ENCODE assay signal across 24 cellular contexts in genomic region chr17:28703552-28704218, GRCh38. TPM values are rescaled to one million over a fixed set of nuclear protein-coding genes. Genes with fewer than 3 reads are reported as not detected.
DNase-seq lines count a peak whose midpoint lies in the region; ATAC-seq, FAIRE-seq and TF ChIP-seq lines count a peak whose summit lies in the region.
"Had no signal": no experiment of that assay in that cellular context is flagged by ENCODE, and none has a peak within 500 bp of the region (broad histone marks: within the 10 kb centered on the region; RNA-seq: fewer than 3 reads in every experiment).

No MANE protein-coding gene starts in this region.

- no peaks in the 10 kb centered on the region for H3K9me3 Mint-ChIP-seq in naive thymus-derived CD8-positive, alpha-beta T cell

- peaks cover 0 to 51% (median 0%) of the 10 kb centered on the region in 3 donors for H3K36me3 Mint-ChIP-seq in naive thymus-derived CD8-positive, alpha-beta T cell

- H3K9ac ChIP-seq in HepG2 (ENCODE audit: insufficient read depth, low read depth, low read length): peak overlapping the region; percentile 26; the same call in 1 of the 2 replicates
- H3K9ac ChIP-seq: BLaER1 had no signal

- no peaks in the 10 kb centered on the region for H3K79me2 ChIP-seq in HepG2 (ENCODE audit: insufficient read depth, low read length)

- no peak for FAIRE-seq in HepG2 (lab: Jason Lieb, UNC)
- FAIRE-seq: GM12878 had no signal

- peak overlapping the region in 8 of 10 donors; percentile 12 to 83 (median 56) for H3K27ac Mint-ChIP-seq in naive thymus-derived CD8-positive, alpha-beta T cell

- ATAC-seq in HepG2 (no peak), right lobe of liver (no peak), HG02840 (IDR thresholded peaks at IDR 0.05; ENCODE audit: low FRiP score, unreplicated experiment) (no peak)
- ATAC-seq in naive thymus-derived CD8-positive, alpha-beta T cell: no peak
- ATAC-seq: GM12878, left lobe of liver had no signal

- intact Hi-C loops in HepG2 (cut with micrococcal nuclease; ENCODE audit: unreplicated experiment) (no loop called here), right lobe of liver (cut with DNase I) (no loop called here)

- peak overlapping the region in 1 of 10 donors; percentile 12 for H3K4me3 Mint-ChIP-seq in naive thymus-derived CD8-positive, alpha-beta T cell

- H3K4me1 Mint-ChIP-seq in naive thymus-derived CD8-positive, alpha-beta T cell: peaks cover 0 to 3% (median 1%) of the 10 kb centered on the region in 4 donors

- H3K4me1 ChIP-seq in HepG2 (ENCODE audit: insufficient read depth, low read length) (peaks cover 55% of the 10 kb centered on the region), right lobe of liver (peaks cover 0 to 15% (median under 1%) of the 10 kb centered on the region in 4 donors)
- H3K4me1 ChIP-seq: BLaER1, HAP-1 had no signal

- no peak overlapping the region for H2AFZ ChIP-seq in HepG2 (ENCODE audit: low read length)

- no TSS peak for BruUV-seq in HepG2 (replicated peaks; lab: Mats Ljungman, UMichigan)

- no peak for TF ChIP-seq EP300 in HepG2 (IDR thresholded peaks at IDR 0.05; ENCODE audit: low read depth in 2 of 2, low read length in 2 of 2)
- no peak for TF ChIP-seq EP300 in HepG2 (CRISPR knock-in tag; IDR thresholded peaks at IDR 0.05; ENCODE audit: borderline replicate concordance)

- H3K9me3 ChIP-seq in HepG2 (ENCODE audit: low read length) (no peaks in the 10 kb centered on the region), right lobe of liver (no peaks in the 10 kb centered on the region)
- H3K9me3 ChIP-seq: BLaER1, HAP-1, Peyer's patch, transverse colon had no signal

- no peak overlapping the region for H3K4me2 ChIP-seq in HepG2 (ENCODE audit: low read depth, low read length)
- H3K4me2 ChIP-seq: BLaER1 had no signal

- 89% methylated on average over 16 of the region's 16 CpGs for WGBS in HepG2 (ENCODE audit: low lambda C conversion rate)
- WGBS in right lobe of liver (ENCODE audit: insufficient coverage, low coverage, low lambda C conversion rate, missing lambda C conversion rate): 77% methylated on average over 11 of the region's 16 CpGs

- POLR2A ChIA-PET in HepG2 (lab: Yijun Ruan, JAX): interaction anchor here (1.5 to 10.8 kb wide), 3 partner anchors 17 to 58 kb away, joined by 3 to 220 read pairs (median 3); partner anchors contain the start of genes BLTP2 and RPL23A
- POLR2A ChIA-PET in naive thymus-derived CD8-positive, alpha-beta T cell (lab: Charles Lee): interaction anchor here (1.0 kb wide), 1 partner anchor 57 kb away, joined by 3 read pairs; no protein-coding TSS in a partner anchor

- TF ChIP-seq POLR2A in HepG2 (IDR thresholded peaks at IDR 0.05; ENCODE audit: insufficient read depth in 1 of 2, low read depth in 2 of 2, low read length in 2 of 2) (no peak), right lobe of liver (IDR thresholded peaks at IDR 0.05) (no peak)

- TF ChIP-seq CTCF in HepG2 (CRISPR knock-in tag; IDR thresholded peaks at IDR 0.05) (no peak), right lobe of liver (IDR thresholded peaks at IDR 0.05) (no peak), brain microvascular endothelial cell (IDR thresholded peaks at IDR 0.05; ENCODE audit: low read depth, low read length, missing control alignments) (no peak)

- H3K27ac ChIP-seq in HepG2 (ENCODE audit: extremely low read length, insufficient read depth, low read length) (peak overlapping the region; percentile 91), right lobe of liver (no peak overlapping the region), caudate nucleus (ENCODE audit: low read depth, low read length) (peak overlapping the region; percentile 69), brain microvascular endothelial cell (no peak overlapping the region)
- H3K27ac ChIP-seq: BLaER1, Peyer's patch, transverse colon had no signal

- H3K27me3 ChIP-seq in HepG2 (ENCODE audit: control insufficient read depth in 1 of 2, insufficient read depth in 2 of 2, low read length in 2 of 2): no peaks in the 10 kb centered on the region
- no peaks in the 10 kb centered on the region for H3K27me3 ChIP-seq in right lobe of liver
- no peaks in the 10 kb centered on the region for H3K27me3 ChIP-seq in brain microvascular endothelial cell (replicated peaks)
- H3K27me3 ChIP-seq: BLaER1, Peyer's patch, transverse colon had no signal

- H3K4me3 ChIP-seq in HepG2 (replicated peaks in 1 of 3; ENCODE audit: insufficient read depth in 1 of 3, low read depth in 2 of 3, low read length in 3 of 3) (no peak overlapping the region), right lobe of liver (no peak overlapping the region), brain microvascular endothelial cell (ENCODE audit: low read depth, low read length) (no peak overlapping the region)
- H3K4me3 ChIP-seq: BLaER1, GM12878, HAP-1, Peyer's patch, transverse colon had no signal

- CTCF ChIA-PET in HepG2 (lab: Yijun Ruan, JAX; ENCODE audit: low intra/inter-chr PET ratio, low total read pairs): no interaction called here

- in situ Hi-C loops in HepG2 (cut with HindIII; ENCODE audit: extremely low pct_ligation_motif_present, low pct_unique_long_range_greater_than_20kb) (no loop called here), brain microvascular endothelial cell (cut with HindIII; ENCODE audit: low pct_ligation_motif_present, low sequenced_read_pairs) (no loop called here)

- H4K20me1 ChIP-seq in HepG2 (ENCODE audit: insufficient read depth, low read length): no peaks in the 10 kb centered on the region

- TF ChIP-seq RAD21 in HepG2 (CRISPR knock-in tag; IDR thresholded peaks at IDR 0.05): no peak

- peaks cover 25 to 41% of the 10 kb centered on the region in 2 experiments for H3K36me3 ChIP-seq in HepG2 (replicated peaks in 1 of 2; ENCODE audit: control insufficient read depth in 1 of 2, insufficient read depth in 2 of 2, low read length in 2 of 2)
- peaks cover 6 to 52% (median 23%) of the 10 kb centered on the region in 4 donors for H3K36me3 ChIP-seq in right lobe of liver
- H3K36me3 ChIP-seq in brain microvascular endothelial cell (replicated peaks): peaks cover 47% of the 10 kb centered on the region

- no peaks in the 10 kb centered on the region for H3K27me3 Mint-ChIP-seq in naive thymus-derived CD8-positive, alpha-beta T cell

- DNase-seq in HepG2 (ENCODE audit: low spot score) (no peak), right lobe of liver (no peak), caudate nucleus (lab: John Stamatoyannopoulos, UW) (no peak), cortex of kidney (lab: John Stamatoyannopoulos, UW) (no peak), brain microvascular endothelial cell (no peak)
- no peak for DNase-seq in naive thymus-derived CD8-positive, alpha-beta T cell
- DNase-seq in stimulated activated CD4-positive, alpha-beta T cell treated with anti-CD3 and anti-CD28 coated beads, Interleukin-15, amount 100 ng/mL, for 24 hours: no peak
- DNase-seq: activated CD4-positive, alpha-beta T cell treated with anti-CD3 and anti-CD28 coated beads for 48 hours; activated gamma-delta T cell treated with Interleukin-2 at 50 U/mL for 16 hours; activated T-cell treated with anti-CD3 and anti-CD28 coated beads, Interleukin-2, amount 50 U/mL, for 1 hour; effector CD4-positive, alpha-beta T cell; Karpas-422; NCI-H2107; occipital lobe; Peyer's patch; SIG-M5; stimulated activated CD4-positive, alpha-beta T cell treated with anti-CD3 and anti-CD28 coated beads, Interleukin-4, amount 100 ng/mL, for 24 hours; T-helper 9 cell; transverse colon had no signal

RNA-seq across cellular contexts. Expression of gene PROCA1, which starts 8.0 kb away (rescaled TPM):
- total RNA-seq in HepG2 (2016; rRNA removed; fragmentation: Illumina TruSeq; extraction: Trizol) (0.31 and 0.73 TPM in 2 replicates), right lobe of liver (under 1 TPM in 5 of 6 experiments, not detected in 1; 0.18 to 0.97 (median 0.54) TPM)
- 0.26 and 0.71 TPM in 2 replicates for total RNA-seq in HepG2 (2016; cell fraction: cytosol; rRNA removed; fragmentation: Illumina TruSeq; extraction: Trizol; ENCODE audit: low read depth)
- total RNA-seq in HepG2 (2016; cell fraction: insoluble cytoplasmic fraction; rRNA removed; fragmentation: Illumina TruSeq; extraction: Trizol): 0.63 TPM in 1 of 2 replicates, not detected in the other
- total RNA-seq in HepG2 (2016; cell fraction: membrane; rRNA removed; fragmentation: Illumina TruSeq; extraction: Trizol): 0.52 and 0.93 TPM in 2 replicates
- 1.1 and 1.5 TPM in 2 replicates for total RNA-seq in HepG2 (2016; cell fraction: nucleus; rRNA removed; fragmentation: Illumina TruSeq; extraction: Trizol)
- polyA plus RNA-seq in HepG2 (2011; rRNA removed): 0.82 and 1.5 TPM in 2 replicates
- 0.66 and 0.71 TPM in 2 replicates for polyA plus RNA-seq in HepG2 (2011; cell fraction: cytosol; rRNA removed)
- polyA plus RNA-seq in HepG2 (2011; cell fraction: nucleus; rRNA removed): 8.7 and 9.4 TPM in 2 replicates
- 0.89 and 1.1 TPM in 2 replicates for polyA plus RNA-seq in HepG2 (2012)
- 0.14 and 0.16 TPM in 2 replicates for polyA plus RNA-seq in HepG2 (2016; cell fraction: cytosol; fragmentation: Illumina TruSeq; extraction: Trizol; ENCODE audit: low read depth)
- 0.33 TPM in 2 replicates for polyA plus RNA-seq in HepG2 (2016; cell fraction: insoluble cytoplasmic fraction; fragmentation: Illumina TruSeq; extraction: Trizol; ENCODE audit: low read depth)
- polyA plus RNA-seq in HepG2 (2016; cell fraction: membrane; fragmentation: Illumina TruSeq; extraction: Trizol; ENCODE audit: low read depth): 0.15 and 0.31 TPM in 2 replicates
- 4.4 and 5.4 TPM in 2 replicates for polyA plus RNA-seq in HepG2 (2016; cell fraction: nucleus; fragmentation: Illumina TruSeq; extraction: Trizol; ENCODE audit: insufficient read depth, low read depth)
- 1.5 and 5.1 TPM in 2 replicates for polyA minus RNA-seq in HepG2 (2011; rRNA and poly(A)+ RNA removed; ENCODE audit: low replicate concordance)
- polyA minus RNA-seq in HepG2 (2011; cell fraction: cytosol; rRNA and poly(A)+ RNA removed): 1.1 TPM in 1 of 2 replicates, not detected in the other
- 1.1 and 3.2 TPM in 2 replicates for polyA minus RNA-seq in HepG2 (2011; cell fraction: nucleus; rRNA and poly(A)+ RNA removed)
- 10 to 100 TPM; 16.7 to 17.3 TPM for total RNA-seq in naive thymus-derived CD8-positive, alpha-beta T cell
- polyA plus RNA-seq in naive thymus-derived CD8-positive, alpha-beta T cell: 1 to 10 TPM in 1 of 3 donors, under 1 TPM in 2; 0.16 to 2.0 (median 0.20) TPM

RNA-seq across cellular contexts. Expression of gene RAB34, which starts 14.0 kb away (rescaled TPM):
- total RNA-seq in HepG2 (2016; rRNA removed; fragmentation: Illumina TruSeq; extraction: Trizol) (0.49 TPM in 1 of 2 replicates, not detected in the other), right lobe of liver (10 to 100 TPM in 1 of 6 experiments, 1 to 10 TPM in 5; 2.5 to 12.5 (median 4.7) TPM)
- total RNA-seq in HepG2 (2016; cell fraction: cytosol; rRNA removed; fragmentation: Illumina TruSeq; extraction: Trizol; ENCODE audit: low read depth): not detected in 2 replicates
- total RNA-seq in HepG2 (2016; cell fraction: insoluble cytoplasmic fraction; rRNA removed; fragmentation: Illumina TruSeq; extraction: Trizol): 0.17 TPM in 1 of 2 replicates, not detected in the other
- 0.41 TPM in 1 of 2 replicates, not detected in the other for total RNA-seq in HepG2 (2016; cell fraction: membrane; rRNA removed; fragmentation: Illumina TruSeq; extraction: Trizol)
- not detected in 2 replicates for total RNA-seq in HepG2 (2016; cell fraction: nucleus; rRNA removed; fragmentation: Illumina TruSeq; extraction: Trizol)
- polyA plus RNA-seq in HepG2 (2011; rRNA removed): not detected in 2 replicates
- 0.16 and 0.24 TPM in 2 replicates for polyA plus RNA-seq in HepG2 (2011; cell fraction: cytosol; rRNA removed)
- polyA plus RNA-seq in HepG2 (2011; cell fraction: nucleus; rRNA removed): 0.31 and 0.50 TPM in 2 replicates
- polyA plus RNA-seq in HepG2 (2012): not detected in 2 replicates
- not detected in 2 replicates for polyA plus RNA-seq in HepG2 (2016; cell fraction: cytosol; fragmentation: Illumina TruSeq; extraction: Trizol; ENCODE audit: low read depth)
- polyA plus RNA-seq in HepG2 (2016; cell fraction: insoluble cytoplasmic fraction; fragmentation: Illumina TruSeq; extraction: Trizol; ENCODE audit: low read depth): 0.43 TPM in 1 of 2 replicates, not detected in the other
- polyA plus RNA-seq in HepG2 (2016; cell fraction: membrane; fragmentation: Illumina TruSeq; extraction: Trizol; ENCODE audit: low read depth): not detected in 2 replicates
- 1.2 TPM in 1 of 2 replicates, not detected in the other for polyA plus RNA-seq in HepG2 (2016; cell fraction: nucleus; fragmentation: Illumina TruSeq; extraction: Trizol; ENCODE audit: insufficient read depth, low read depth)
- 0.36 and 236 TPM in 2 replicates for polyA minus RNA-seq in HepG2 (2011; rRNA and poly(A)+ RNA removed; ENCODE audit: low replicate concordance)
- polyA minus RNA-seq in HepG2 (2011; cell fraction: cytosol; rRNA and poly(A)+ RNA removed): 1.6 and 2.4 TPM in 2 replicates
- polyA minus RNA-seq in HepG2 (2011; cell fraction: nucleus; rRNA and poly(A)+ RNA removed): 0.52 and 0.62 TPM in 2 replicates
- 1 to 10 TPM; 5.0 to 5.7 TPM for total RNA-seq in naive thymus-derived CD8-positive, alpha-beta T cell
- polyA plus RNA-seq in naive thymus-derived CD8-positive, alpha-beta T cell: 10 to 100 TPM in 1 of 3 donors, 1 to 10 TPM in 2; 3.3 to 10.2 (median 7.7) TPM

RNA-seq across cellular contexts. Expression of gene RPL23A, which starts 16.1 kb away (rescaled TPM):
- total RNA-seq in HepG2 (2016; rRNA removed; fragmentation: Illumina TruSeq; extraction: Trizol) (1,771 and 1,936 TPM in 2 replicates), right lobe of liver (100 to 1,000 TPM; 212 to 464 (median 362) TPM)
- 2,822 and 3,167 TPM in 2 replicates for total RNA-seq in HepG2 (2016; cell fraction: cytosol; rRNA removed; fragmentation: Illumina TruSeq; extraction: Trizol; ENCODE audit: low read depth)
- total RNA-seq in HepG2 (2016; cell fraction: insoluble cytoplasmic fraction; rRNA removed; fragmentation: Illumina TruSeq; extraction: Trizol): 1,674 and 1,907 TPM in 2 replicates
- 3,777 and 4,030 TPM in 2 replicates for total RNA-seq in HepG2 (2016; cell fraction: membrane; rRNA removed; fragmentation: Illumina TruSeq; extraction: Trizol)
- total RNA-seq in HepG2 (2016; cell fraction: nucleus; rRNA removed; fragmentation: Illumina TruSeq; extraction: Trizol): 614 and 698 TPM in 2 replicates
- 1,550 and 1,876 TPM in 2 replicates for polyA plus RNA-seq in HepG2 (2011; rRNA removed)
- polyA plus RNA-seq in HepG2 (2011; cell fraction: cytosol; rRNA removed): 799 and 1,152 TPM in 2 replicates
- 254 and 402 TPM in 2 replicates for polyA plus RNA-seq in HepG2 (2011; cell fraction: nucleus; rRNA removed)
- 2,570 and 3,235 TPM in 2 replicates for polyA plus RNA-seq in HepG2 (2012)
- 2,876 and 3,535 TPM in 2 replicates for polyA plus RNA-seq in HepG2 (2016; cell fraction: cytosol; fragmentation: Illumina TruSeq; extraction: Trizol; ENCODE audit: low read depth)
- polyA plus RNA-seq in HepG2 (2016; cell fraction: insoluble cytoplasmic fraction; fragmentation: Illumina TruSeq; extraction: Trizol; ENCODE audit: low read depth): 1,761 and 1,897 TPM in 2 replicates
- 3,540 and 3,833 TPM in 2 replicates for polyA plus RNA-seq in HepG2 (2016; cell fraction: membrane; fragmentation: Illumina TruSeq; extraction: Trizol; ENCODE audit: low read depth)
- 1,018 and 1,064 TPM in 2 replicates for polyA plus RNA-seq in HepG2 (2016; cell fraction: nucleus; fragmentation: Illumina TruSeq; extraction: Trizol; ENCODE audit: insufficient read depth, low read depth)
- polyA minus RNA-seq in HepG2 (2011; rRNA and poly(A)+ RNA removed; ENCODE audit: low replicate concordance): 414 and 1,016 TPM in 2 replicates
- 538 and 592 TPM in 2 replicates for polyA minus RNA-seq in HepG2 (2011; cell fraction: cytosol; rRNA and poly(A)+ RNA removed)
- polyA minus RNA-seq in HepG2 (2011; cell fraction: nucleus; rRNA and poly(A)+ RNA removed): 303 and 433 TPM in 2 replicates
- total RNA-seq in naive thymus-derived CD8-positive, alpha-beta T cell: 1,000 to 10,000 TPM; 3,189 to 3,253 TPM
- polyA plus RNA-seq in naive thymus-derived CD8-positive, alpha-beta T cell: 1,000 to 10,000 TPM; 6,432 to 6,679 (median 6,593) TPM

RNA-seq across cellular contexts. Expression of gene TLCD1, which starts 22.3 kb away (rescaled TPM):
- total RNA-seq in HepG2 (2016; rRNA removed; fragmentation: Illumina TruSeq; extraction: Trizol) (9.6 and 19.6 TPM in 2 replicates), right lobe of liver (10 to 100 TPM in 1 of 6 experiments, 1 to 10 TPM in 5; 2.9 to 11.0 (median 7.0) TPM)
- 10.7 and 11.5 TPM in 2 replicates for total RNA-seq in HepG2 (2016; cell fraction: cytosol; rRNA removed; fragmentation: Illumina TruSeq; extraction: Trizol; ENCODE audit: low read depth)
- total RNA-seq in HepG2 (2016; cell fraction: insoluble cytoplasmic fraction; rRNA removed; fragmentation: Illumina TruSeq; extraction: Trizol): 10.3 and 16.0 TPM in 2 replicates
- 10.0 and 16.0 TPM in 2 replicates for total RNA-seq in HepG2 (2016; cell fraction: membrane; rRNA removed; fragmentation: Illumina TruSeq; extraction: Trizol)
- 9.9 and 10.3 TPM in 2 replicates for total RNA-seq in HepG2 (2016; cell fraction: nucleus; rRNA removed; fragmentation: Illumina TruSeq; extraction: Trizol)
- 14.9 and 18.1 TPM in 2 replicates for polyA plus RNA-seq in HepG2 (2011; rRNA removed)
- 20.9 and 25.5 TPM in 2 replicates for polyA plus RNA-seq in HepG2 (2011; cell fraction: cytosol; rRNA removed)
- polyA plus RNA-seq in HepG2 (2011; cell fraction: nucleus; rRNA removed): 6.9 and 8.8 TPM in 2 replicates
- 10.5 and 12.7 TPM in 2 replicates for polyA plus RNA-seq in HepG2 (2012)
- polyA plus RNA-seq in HepG2 (2016; cell fraction: cytosol; fragmentation: Illumina TruSeq; extraction: Trizol; ENCODE audit: low read depth): 11.3 and 18.1 TPM in 2 replicates
- polyA plus RNA-seq in HepG2 (2016; cell fraction: insoluble cytoplasmic fraction; fragmentation: Illumina TruSeq; extraction: Trizol; ENCODE audit: low read depth): 10.2 and 11.3 TPM in 2 replicates
- polyA plus RNA-seq in HepG2 (2016; cell fraction: membrane; fragmentation: Illumina TruSeq; extraction: Trizol; ENCODE audit: low read depth): 11.2 and 17.1 TPM in 2 replicates
- 24.7 and 27.8 TPM in 2 replicates for polyA plus RNA-seq in HepG2 (2016; cell fraction: nucleus; fragmentation: Illumina TruSeq; extraction: Trizol; ENCODE audit: insufficient read depth, low read depth)
- 20.6 and 67.0 TPM in 2 replicates for polyA minus RNA-seq in HepG2 (2011; rRNA and poly(A)+ RNA removed; ENCODE audit: low replicate concordance)
- polyA minus RNA-seq in HepG2 (2011; cell fraction: cytosol; rRNA and poly(A)+ RNA removed): 5.7 and 8.6 TPM in 2 replicates
- 6.7 TPM in 2 replicates for polyA minus RNA-seq in HepG2 (2011; cell fraction: nucleus; rRNA and poly(A)+ RNA removed)
- total RNA-seq in naive thymus-derived CD8-positive, alpha-beta T cell: under 1 TPM in 1 of 2 experiments, not detected in 1; 0.88 TPM
- under 1 TPM in 1 of 3 donors, not detected in 2; 0.22 TPM for polyA plus RNA-seq in naive thymus-derived CD8-positive, alpha-beta T cell
- total RNA-seq: occipital lobe had no signal

RNA-seq across cellular contexts. Expression of gene NEK8, which starts 24.9 kb away (rescaled TPM):
- total RNA-seq in HepG2 (2016; rRNA removed; fragmentation: Illumina TruSeq; extraction: Trizol) (4.3 and 5.8 TPM in 2 replicates), right lobe of liver (1 to 10 TPM; 1.6 to 5.4 (median 3.2) TPM)
- total RNA-seq in HepG2 (2016; cell fraction: cytosol; rRNA removed; fragmentation: Illumina TruSeq; extraction: Trizol; ENCODE audit: low read depth): 2.1 and 2.5 TPM in 2 replicates
- 4.6 and 5.8 TPM in 2 replicates for total RNA-seq in HepG2 (2016; cell fraction: insoluble cytoplasmic fraction; rRNA removed; fragmentation: Illumina TruSeq; extraction: Trizol)
- 2.2 and 2.8 TPM in 2 replicates for total RNA-seq in HepG2 (2016; cell fraction: membrane; rRNA removed; fragmentation: Illumina TruSeq; extraction: Trizol)
- total RNA-seq in HepG2 (2016; cell fraction: nucleus; rRNA removed; fragmentation: Illumina TruSeq; extraction: Trizol): 7.2 and 8.5 TPM in 2 replicates
- 13.5 and 15.6 TPM in 2 replicates for polyA plus RNA-seq in HepG2 (2011; rRNA removed)
- 6.9 and 8.5 TPM in 2 replicates for polyA plus RNA-seq in HepG2 (2011; cell fraction: cytosol; rRNA removed)
- 30.2 and 33.0 TPM in 2 replicates for polyA plus RNA-seq in HepG2 (2011; cell fraction: nucleus; rRNA removed)
- polyA plus RNA-seq in HepG2 (2012): 5.5 and 5.8 TPM in 2 replicates
- 0.73 and 0.88 TPM in 2 replicates for polyA plus RNA-seq in HepG2 (2016; cell fraction: cytosol; fragmentation: Illumina TruSeq; extraction: Trizol; ENCODE audit: low read depth)
- 4.8 and 5.9 TPM in 2 replicates for polyA plus RNA-seq in HepG2 (2016; cell fraction: insoluble cytoplasmic fraction; fragmentation: Illumina TruSeq; extraction: Trizol; ENCODE audit: low read depth)
- polyA plus RNA-seq in HepG2 (2016; cell fraction: membrane; fragmentation: Illumina TruSeq; extraction: Trizol; ENCODE audit: low read depth): 1.9 and 2.3 TPM in 2 replicates
- polyA plus RNA-seq in HepG2 (2016; cell fraction: nucleus; fragmentation: Illumina TruSeq; extraction: Trizol; ENCODE audit: insufficient read depth, low read depth): 20.8 and 23.8 TPM in 2 replicates
- 21.9 and 30.0 TPM in 2 replicates for polyA minus RNA-seq in HepG2 (2011; rRNA and poly(A)+ RNA removed; ENCODE audit: low replicate concordance)
- 1.8 and 2.3 TPM in 2 replicates for polyA minus RNA-seq in HepG2 (2011; cell fraction: cytosol; rRNA and poly(A)+ RNA removed)
- polyA minus RNA-seq in HepG2 (2011; cell fraction: nucleus; rRNA and poly(A)+ RNA removed): 18.7 and 19.6 TPM in 2 replicates
- 10 to 100 TPM; 12.8 to 15.1 TPM for total RNA-seq in naive thymus-derived CD8-positive, alpha-beta T cell
- 1 to 10 TPM; 3.2 to 4.0 (median 3.4) TPM for polyA plus RNA-seq in naive thymus-derived CD8-positive, alpha-beta T cell

Comparison
In these comparisons a context has a peak if more than half of its experiments do, and no peak if none do; other contexts are left out.
1. H3K27ac ChIP-seq: peak in HepG2 (single experiment) and caudate nucleus (single experiment); none in right lobe of liver (0 of 3) and brain microvascular endothelial cell (single experiment).
2. RNA of gene PROCA1, which starts 8.0 kb away (total RNA-seq): 16.7 to 17.3 TPM in naive thymus-derived CD8-positive, alpha-beta T cell; 0.26 to 1.5 TPM in HepG2 and 0.18 to 0.97 TPM in right lobe of liver; every median in the first group is over 4 times any median in the second.